ENCODE assay signal across 26 cellular contexts in genomic region chr6:144586986-144587385, GRCh38.
DNase-seq lines count a peak whose midpoint lies in the region; ATAC-seq and TF ChIP-seq lines count a peak whose summit lies in the region.
"Had no signal": no experiment of that assay in that cellular context is flagged by ENCODE, and none has a peak within 500 bp of the region (broad histone marks: within the 10 kb centered on the region; RNA-seq: fewer than 3 reads in every experiment).

No MANE protein-coding gene starts in this region.

- no peak overlapping the region for H3K4ac ChIP-seq in mesenchymal stem cell (ENCODE audit: low read depth in 1 of 2, low read length in 2 of 2)

- H3K4me1 ChIP-seq in GM23338 (ENCODE audit: insufficient read depth) (peaks cover 41% of the 10 kb centered on the region), OCI-LY1 (ENCODE audit: insufficient read depth, low read length, severe bottlenecking) (peaks cover 73% of the 10 kb centered on the region), mesenchymal stem cell (ENCODE audit: control insufficient read depth, insufficient read depth, low read depth, low read length) (peaks cover 2% of the 10 kb centered on the region)

- no peak overlapping the region for H4K8ac ChIP-seq in mesenchymal stem cell (ENCODE audit: low read length)

- H3K9me3 ChIP-seq in OCI-LY1 (ENCODE audit: low read length) (no peaks in the 10 kb centered on the region), mesenchymal stem cell (ENCODE audit: control insufficient read depth, low read length) (no peaks in the 10 kb centered on the region)
- H3K9me3 ChIP-seq: lower lobe of right lung had no signal

- no peak overlapping the region for H4K91ac ChIP-seq in mesenchymal stem cell (ENCODE audit: low read length)

- no peak for DNase-seq in GM23338 (ENCODE audit: low spot score)
- no peak for DNase-seq in mesenchymal stem cell
- no peak for DNase-seq in CD1c-positive myeloid dendritic cell (ENCODE audit: extremely low spot score)
- DNase-seq: activated CD4-positive, alpha-beta T cell treated with anti-CD3 and anti-CD28 coated beads, Interleukin-2, amount 50 U/mL, for 48 hours; activated CD4-positive, CD25-positive, alpha-beta regulatory T cell; activated CD8-positive, alpha-beta memory T cell treated with anti-CD3 and anti-CD28 coated beads, Interleukin-2, amount 50 U/mL, for 48 hours; activated effector memory CD4-positive, alpha-beta T cell treated with Interleukin-2 at 50 U/mL for 16 hours; activated naive CD8-positive, alpha-beta T cell treated with anti-CD3 and anti-CD28 coated beads, Interleukin-2, amount 50 U/mL, for 24 hours; AML-193; CD8-positive, alpha-beta memory T cell; DMS53; effector CD4-positive, alpha-beta T cell; hypothalamus; KG1; lower lobe of right lung; NCI-H1048; occipital lobe; retina; stimulated activated CD4-positive, alpha-beta T cell treated with anti-CD3 and anti-CD28 coated beads, Interleukin-4, amount 100 ng/mL, for 1 hour; stimulated activated naive CD8-positive, alpha-beta T cell treated with anti-CD3 and anti-CD28 coated beads, Interleukin-15, Interleukin-2, amounts not matched to agents 100 U/mL and 50 U/mL, for 24 hours; SW 1271 had no signal

- H3F3A ChIP-seq in GM23338 (replicated peaks; ENCODE audit: low read depth) (no peaks in the 10 kb centered on the region), OCI-LY1 (ENCODE audit: insufficient read depth, low read length) (0 out of 2 replicates have a peak, but pooled peaks cover 5% of the 10 kb centered on the region)

- no peak overlapping the region for H3K4me3 Mint-ChIP-seq in GM23338
- H3K4me3 Mint-ChIP-seq: activated naive CD8-positive, alpha-beta T cell treated with anti-CD3 and anti-CD28 coated beads, Interleukin-2, amount 50 U/mL, for 24 hours; CD8-positive, alpha-beta memory T cell had no signal

- H3K4me3 ChIP-seq in GM23338 (no peak overlapping the region), OCI-LY1 (ENCODE audit: low read depth, low read length, poor library complexity, severe bottlenecking) (no peak overlapping the region), mesenchymal stem cell (ENCODE audit: insufficient read depth in 1 of 2, low read depth in 1 of 2, low read length in 2 of 2) (no peak overlapping the region)
- H3K4me3 ChIP-seq: lower lobe of right lung had no signal

- ATAC-seq in GM23338 (peak; percentile 46; the same call in 2 of the 3 replicates), HG02981 (IDR thresholded peaks at IDR 0.05; ENCODE audit: unreplicated experiment) (peak; percentile 27), HG02852 (IDR thresholded peaks at IDR 0.05; ENCODE audit: unreplicated experiment) (no peak), GM19023 (IDR thresholded peaks at IDR 0.05; ENCODE audit: unreplicated experiment) (no peak)
- ATAC-seq: activated naive CD8-positive, alpha-beta T cell treated with anti-CD3 and anti-CD28 coated beads, Interleukin-2, amount 50 U/mL, for 24 hours; esophagus mucosa; lower lobe of right lung; stimulated activated naive CD8-positive, alpha-beta T cell treated with anti-CD3 and anti-CD28 coated beads, Interleukin-15, Interleukin-2, amounts not matched to agents 100 U/mL and 50 U/mL, for 24 hours had no signal

- H2AFZ ChIP-seq in GM23338 (no peak overlapping the region), OCI-LY1 (ENCODE audit: low read length) (0 out of 2 replicates have a peak overlapping the region, but pooled peaks have one; percentile 71), mesenchymal stem cell (ENCODE audit: low read depth, low read length) (no peak overlapping the region)

- peaks cover 42% of the 10 kb centered on the region for H3K4me1 Mint-ChIP-seq in GM23338

- H3K27ac ChIP-seq in GM23338 (ENCODE audit: low read depth) (no peak overlapping the region), OCI-LY1 (ENCODE audit: low read depth, low read length, poor library complexity, severe bottlenecking) (peak overlapping the region; percentile 78), mesenchymal stem cell (ENCODE audit: low read length, poor library complexity, severe bottlenecking) (no peak overlapping the region)
- H3K27ac ChIP-seq: lower lobe of right lung had no signal

- H4K20me1 ChIP-seq in GM23338 (replicated peaks; ENCODE audit: insufficient read depth): no peaks in the 10 kb centered on the region
- H4K20me1 ChIP-seq in OCI-LY1 (ENCODE audit: insufficient read depth, low read length): no peaks in the 10 kb centered on the region

- H2AK5ac ChIP-seq in mesenchymal stem cell (ENCODE audit: low read length, severe bottlenecking): no peak overlapping the region

- H3K79me2 ChIP-seq in GM23338 (replicated peaks; ENCODE audit: insufficient read depth): peaks cover 62% of the 10 kb centered on the region
- no peaks in the 10 kb centered on the region for H3K79me2 ChIP-seq in OCI-LY1 (ENCODE audit: insufficient read depth, low read length)

- H3K27me3 ChIP-seq in GM23338 (ENCODE audit: insufficient read depth): no peaks in the 10 kb centered on the region
- H3K27me3 ChIP-seq in OCI-LY1 (ENCODE audit: insufficient read depth, low read length): no peaks in the 10 kb centered on the region
- no peaks in the 10 kb centered on the region for H3K27me3 ChIP-seq in mesenchymal stem cell (ENCODE audit: control insufficient read depth in 1 of 2, insufficient read depth in 1 of 2, low read length in 2 of 2)

- H2BK12ac ChIP-seq in mesenchymal stem cell (ENCODE audit: low read length in 2 of 2): no peak overlapping the region

- H3K4me2 ChIP-seq in GM23338 (no peak overlapping the region), OCI-LY1 (ENCODE audit: low read length) (peak overlapping the region; percentile 53), mesenchymal stem cell (ENCODE audit: low read length, poor library complexity, severe bottlenecking) (no peak overlapping the region)

- TF ChIP-seq CTCF in GM23338 (conservative IDR thresholded peaks at IDR 0.05; ENCODE audit: low read depth in 2 of 2) (no peak), OCI-LY1 (IDR thresholded peaks at IDR 0.05; ENCODE audit: low read length) (no peak)

- H3K27me3 Mint-ChIP-seq in GM23338 (ENCODE audit: insufficient read depth, low read depth, poor library complexity): peaks cover 2% of the 10 kb centered on the region
- H3K27me3 Mint-ChIP-seq: activated naive CD8-positive, alpha-beta T cell treated with anti-CD3 and anti-CD28 coated beads, Interleukin-2, amount 50 U/mL, for 24 hours; CD8-positive, alpha-beta memory T cell had no signal

- no peak overlapping the region for H3K14ac ChIP-seq in mesenchymal stem cell (ENCODE audit: low read length in 2 of 2)

- WGBS in mesenchymal stem cell: 92% methylated on average over 3 of the region's 3 CpGs

- H3K9me2 ChIP-seq in GM23338 (ENCODE audit: insufficient read depth) (no peaks in the 10 kb centered on the region), OCI-LY1 (ENCODE audit: low read depth, low read length) (no peaks in the 10 kb centered on the region)

- H3K36me3 Mint-ChIP-seq in GM23338 (ENCODE audit: low read depth): peaks cover 9% of the 10 kb centered on the region; the same call in 1 of the 3 replicates

- H3K27ac Mint-ChIP-seq in GM23338: peak overlapping the region; percentile 56; the same call in 1 of the 2 replicates
- H3K27ac Mint-ChIP-seq: activated naive CD8-positive, alpha-beta T cell treated with anti-CD3 and anti-CD28 coated beads, Interleukin-2, amount 50 U/mL, for 24 hours had no signal

- H3K9me3 Mint-ChIP-seq in GM23338: no peaks in the 10 kb centered on the region
- H3K9me3 Mint-ChIP-seq: activated naive CD8-positive, alpha-beta T cell treated with anti-CD3 and anti-CD28 coated beads, Interleukin-2, amount 50 U/mL, for 24 hours; CD8-positive, alpha-beta memory T cell had no signal

- H3K23ac ChIP-seq in mesenchymal stem cell (ENCODE audit: low read length in 2 of 2): no peak overlapping the region

- peaks cover 10% of the 10 kb centered on the region for H3K79me1 ChIP-seq in mesenchymal stem cell (replicated peaks; ENCODE audit: low read length, poor library complexity, severe bottlenecking)

- H3K9ac ChIP-seq in OCI-LY1 (ENCODE audit: low read length) (peak overlapping the region; percentile 38; the same call in 1 of the 2 replicates), mesenchymal stem cell (ENCODE audit: low read length) (peak overlapping the region; percentile 72)

- no peak overlapping the region for H2BK15ac ChIP-seq in mesenchymal stem cell (ENCODE audit: low read depth, poor library complexity, severe bottlenecking)

- no peak overlapping the region for H2BK5ac ChIP-seq in mesenchymal stem cell (ENCODE audit: low read depth, low read length, poor library complexity, severe bottlenecking)

- H3K18ac ChIP-seq in mesenchymal stem cell (ENCODE audit: low read depth in 1 of 2, low read length in 2 of 2): no peak overlapping the region

- H2BK120ac ChIP-seq in mesenchymal stem cell (ENCODE audit: low read depth, low read length): no peak overlapping the region

- H3K36me3 ChIP-seq in GM23338 (ENCODE audit: insufficient read depth) (no peaks in the 10 kb centered on the region), OCI-LY1 (ENCODE audit: insufficient read depth, low read length) (no peaks in the 10 kb centered on the region), mesenchymal stem cell (ENCODE audit: control insufficient read depth in 1 of 2, insufficient read depth in 2 of 2, low read depth in 1 of 2, low read length in 2 of 2) (peaks cover 0 to 16% of the 10 kb centered on the region in 2 experiments)
- H3K36me3 ChIP-seq: lower lobe of right lung had no signal

TF ChIP-seq in GM23338, 12 proteins besides CTCF, POLR2A, EP300 and RAD21:
- TF ChIP-seq JUNB (IDR thresholded peaks at IDR 0.05; ENCODE audit: unreplicated experiment) (no peak), CREB1 (CRISPR knock-in tag; IDR thresholded peaks at IDR 0.05; ENCODE audit: low read depth) (no peak), POLR2AphosphoS5 (IDR thresholded peaks at IDR 0.05; ENCODE audit: low read depth) (no peak), ZNF114 (CRISPR knock-in tag; IDR thresholded peaks at IDR 0.05) (no peak)

Comparison
In these comparisons a context has a peak if more than half of its experiments do, and no peak if none do; other contexts are left out.
1. ATAC-seq: peak in GM23338 (single experiment) and HG02981 (single experiment); none in HG02852 (single experiment) and GM19023 (single experiment).